1 cellular context compared by ENCODE assay signal in genomic region chr7:105003275-105003674, GRCh38.
A peak's percentile ranks its signal among the peaks of the same experiment; 100 is the strongest.
TF ChIP-seq lines count a peak whose summit lies in the region.

No MANE protein-coding gene starts in this region.

TF ChIP-seq in HEK293, 187 proteins besides CTCF, POLR2A, EP300 and RAD21 (continued from another document):
- no peak for TF ChIP-seq PRDM10 (tag by site-specific recombination; IDR thresholded peaks at IDR 0.05)
- TF ChIP-seq ZNF324 (tag by site-specific recombination; IDR thresholded peaks at IDR 0.05) = no peak
- peak; percentile 34; the same call in 1 of the 2 replicates for TF ChIP-seq GLIS1 (tag by site-specific recombination; IDR thresholded peaks at IDR 0.05)
- TF ChIP-seq FEZF1 (tag by site-specific recombination; IDR thresholded peaks at IDR 0.05) = no peak
- TF ChIP-seq ZNF510 (tag by site-specific recombination; IDR thresholded peaks at IDR 0.05; ENCODE audit: insufficient replicate concordance) = no peak
- TF ChIP-seq ZNF529 (tag by site-specific recombination; IDR thresholded peaks at IDR 0.05; ENCODE audit: insufficient replicate concordance) = no peak
- no peak for TF ChIP-seq ZNF664 (tag by site-specific recombination; IDR thresholded peaks at IDR 0.05)
- no peak for TF ChIP-seq ZNF514 (tag by site-specific recombination; IDR thresholded peaks at IDR 0.05)
- no peak for TF ChIP-seq ZNF513 (tag by site-specific recombination; IDR thresholded peaks at IDR 0.05)
TF ChIP-seq in HEK293: peak in this region for 7.
